Comparison of ENCODE assay signal across 19 cellular contexts in genomic region chr5:172319708-172320441, GRCh38. TPM values are rescaled to one million over a fixed set of nuclear protein-coding genes. Genes with fewer than 3 reads are reported as not detected.
DNase-seq lines count a peak whose midpoint lies in the region; ATAC-seq and TF ChIP-seq lines count a peak whose summit lies in the region.
"Had no signal": no experiment of that assay in that cellular context is flagged by ENCODE, and none has a peak within 500 bp of the region (broad histone marks: within the 10 kb centered on the region; RNA-seq: fewer than 3 reads in every experiment).

No MANE protein-coding gene starts in this region.

- H3K9me2 ChIP-seq in OCI-LY1 (ENCODE audit: low read depth, low read length) = no peaks in the 10 kb centered on the region

- H3K36me3 ChIP-seq in GM06990 (ENCODE audit: control insufficient read depth, insufficient read depth, low read length) (no peaks in the 10 kb centered on the region), OCI-LY1 (ENCODE audit: insufficient read depth, low read length) (no peaks in the 10 kb centered on the region; the same call in 1 of the 2 replicates), heart left ventricle (no peaks in the 10 kb centered on the region), skeletal muscle satellite cell (ENCODE audit: insufficient read depth, low read length) (no peaks in the 10 kb centered on the region), tibial nerve (no peaks in the 10 kb centered on the region)
- H3K36me3 ChIP-seq: brain microvascular endothelial cell, HAP-1 had no signal

- H3F3A ChIP-seq in OCI-LY1 (ENCODE audit: insufficient read depth, low read length) = no peaks in the 10 kb centered on the region

- intact Hi-C loops in heart left ventricle (cut with DNase I) = no loop called here

- H3K27me3 Mint-ChIP-seq in activated CD8-positive, alpha-beta memory T cell treated with anti-CD3 and anti-CD28 coated beads, Interleukin-2, amount 10 ng/mL, durations not matched to agents 7 days and 5 days = peaks cover 2% of the 10 kb centered on the region
- H3K27me3 Mint-ChIP-seq: activated naive CD4-positive, alpha-beta T cell treated with anti-CD3 and anti-CD28 coated beads, Interleukin-2, amount 50 U/mL, for 24 hours had no signal

- CTCF ChIA-PET in activated CD8-positive, alpha-beta memory T cell treated with anti-CD3 and anti-CD28 coated beads, Interleukin-2, amount 10 ng/mL, durations not matched to agents 7 days and 5 days (lab: Charles Lee) = interaction anchor here (1.1 kb wide), 1 partner anchor 8 kb away, joined by 3 read pairs; no protein-coding TSS in a partner anchor

- no peaks in the 10 kb centered on the region for H4K20me1 ChIP-seq in OCI-LY1 (ENCODE audit: insufficient read depth, low read length)

- H2AFZ ChIP-seq in OCI-LY1 (ENCODE audit: low read length) = no peak overlapping the region

- whole genome bisulfite sequencing in heart left ventricle, 4 donors = 68 to 81% (median 69%) methylated on average over 4 of the region's 4 CpGs
- 58 to 62% methylated on average over 4 of the region's 4 CpGs for WGBS in tibial nerve, 2 donors

- DNase-seq in GM06990 (ENCODE audit: extremely low read depth, insufficient read length) (peak; percentile 44), heart left ventricle (no peak), tibial nerve (ENCODE audit: low spot score in 2 of 2) (no peak)
- no peak for DNase-seq in activated CD8-positive, alpha-beta memory T cell treated with anti-CD3 and anti-CD28 coated beads, Interleukin-2, amount 10 ng/mL, durations not matched to agents 7 days and 5 days
- DNase-seq: activated CD4-positive, alpha-beta T cell treated with anti-CD3 and anti-CD28 coated beads, Interleukin-2, amount 50 U/mL, for 4 hours; activated T-cell treated with anti-CD3 and anti-CD28 coated beads, Interleukin-2, amount 50 U/mL, for 1 hour; brain microvascular endothelial cell; Calu3; glutamatergic neuron; NCI-H1436 treated with DMSO at 0.1 percent for 48 hours; retina; T-cell had no signal

- H3K4me2 ChIP-seq in OCI-LY1 (ENCODE audit: low read length) (peak overlapping the region; percentile 14; the same call in 1 of the 2 replicates), skeletal muscle satellite cell (ENCODE audit: low read length) (peak overlapping the region; percentile 32)

- H3K27ac ChIP-seq in OCI-LY1 (ENCODE audit: low read depth, low read length, poor library complexity, severe bottlenecking) (no peak overlapping the region), heart left ventricle (peak overlapping the region in 4 of 12 donors; percentile 25 to 50 (median 44)), tibial nerve (peak overlapping the region in 1 of 4 donors; percentile 6)
- H3K27ac ChIP-seq: brain microvascular endothelial cell, RWPE1 had no signal

- H3K9ac ChIP-seq in OCI-LY1 (ENCODE audit: low read length) (no peak overlapping the region), skeletal muscle satellite cell (ENCODE audit: low read depth, low read length) (no peak overlapping the region)

- TF ChIP-seq CTCF in GM06990 (IDR thresholded peaks at IDR 0.05; ENCODE audit: insufficient read depth, low read length, poor library complexity, severe bottlenecking) (no peak), OCI-LY1 (IDR thresholded peaks at IDR 0.05; ENCODE audit: low read length) (no peak), heart left ventricle (IDR thresholded peaks at IDR 0.05) (no peak), tibial nerve (IDR thresholded peaks at IDR 0.05) (no peak)

- no peak for TF ChIP-seq EP300 in tibial nerve (IDR thresholded peaks at IDR 0.05)

- H3K36me3 Mint-ChIP-seq in activated CD8-positive, alpha-beta memory T cell treated with anti-CD3 and anti-CD28 coated beads, Interleukin-2, amount 10 ng/mL, durations not matched to agents 7 days and 5 days = no peaks in the 10 kb centered on the region
- H3K36me3 Mint-ChIP-seq: activated naive CD4-positive, alpha-beta T cell treated with anti-CD3 and anti-CD28 coated beads, Interleukin-2, amount 50 U/mL, for 24 hours; T-cell had no signal

- H3K4me1 Mint-ChIP-seq in activated CD8-positive, alpha-beta memory T cell treated with anti-CD3 and anti-CD28 coated beads, Interleukin-2, amount 10 ng/mL, durations not matched to agents 7 days and 5 days = no peaks in the 10 kb centered on the region
- H3K4me1 Mint-ChIP-seq: activated naive CD4-positive, alpha-beta T cell treated with anti-CD3 and anti-CD28 coated beads, Interleukin-2, amount 50 U/mL, for 24 hours; T-cell had no signal

- no peaks in the 10 kb centered on the region for H3K9me3 ChIP-seq in OCI-LY1 (ENCODE audit: low read length)
- no peaks in the 10 kb centered on the region for H3K9me3 ChIP-seq in heart left ventricle
- no peaks in the 10 kb centered on the region for H3K9me3 ChIP-seq in skeletal muscle satellite cell (replicated peaks; ENCODE audit: low read length)
- H3K9me3 ChIP-seq in tibial nerve = no peaks in the 10 kb centered on the region
- H3K9me3 ChIP-seq: HAP-1 had no signal

- H3K4me1 ChIP-seq in OCI-LY1 (ENCODE audit: insufficient read depth, low read length, severe bottlenecking) = peaks cover 11% of the 10 kb centered on the region
- H3K4me1 ChIP-seq in heart left ventricle = peaks cover 0 to 9% (median 0%) of the 10 kb centered on the region in 12 donors
- peaks cover 30% of the 10 kb centered on the region for H3K4me1 ChIP-seq in skeletal muscle satellite cell (ENCODE audit: control insufficient read depth, insufficient read depth, low read length)
- peaks cover 0 to 8% (median 2%) of the 10 kb centered on the region in 4 donors for H3K4me1 ChIP-seq in tibial nerve
- H3K4me1 ChIP-seq: HAP-1 had no signal

- H3K79me2 ChIP-seq in OCI-LY1 (ENCODE audit: insufficient read depth, low read length) = no peaks in the 10 kb centered on the region

- no peak overlapping the region for H3K27ac Mint-ChIP-seq in activated CD8-positive, alpha-beta memory T cell treated with anti-CD3 and anti-CD28 coated beads, Interleukin-2, amount 10 ng/mL, durations not matched to agents 7 days and 5 days
- H3K27ac Mint-ChIP-seq: activated naive CD4-positive, alpha-beta T cell treated with anti-CD3 and anti-CD28 coated beads, Interleukin-2, amount 50 U/mL, for 24 hours; T-cell had no signal

- H3K9me3 Mint-ChIP-seq in activated CD8-positive, alpha-beta memory T cell treated with anti-CD3 and anti-CD28 coated beads, Interleukin-2, amount 10 ng/mL, durations not matched to agents 7 days and 5 days (ENCODE audit: low read depth) = no peaks in the 10 kb centered on the region
- H3K9me3 Mint-ChIP-seq: activated naive CD4-positive, alpha-beta T cell treated with anti-CD3 and anti-CD28 coated beads, Interleukin-2, amount 50 U/mL, for 24 hours; T-cell had no signal

- H3K4me3 ChIP-seq in GM06990 (replicated peaks; ENCODE audit: low read depth, low read length) (peak overlapping the region; percentile 37; the same call in 1 of the 2 replicates), OCI-LY1 (ENCODE audit: low read depth, low read length, poor library complexity, severe bottlenecking) (no peak overlapping the region), heart left ventricle (peak overlapping the region in 1 of 12 donors; percentile 33), skeletal muscle satellite cell (ENCODE audit: low read length) (no peak overlapping the region), tibial nerve (no peak overlapping the region)
- H3K4me3 ChIP-seq: HAP-1 had no signal

- H3K4me3 Mint-ChIP-seq in activated CD8-positive, alpha-beta memory T cell treated with anti-CD3 and anti-CD28 coated beads, Interleukin-2, amount 10 ng/mL, durations not matched to agents 7 days and 5 days = no peak overlapping the region
- H3K4me3 Mint-ChIP-seq: activated naive CD4-positive, alpha-beta T cell treated with anti-CD3 and anti-CD28 coated beads, Interleukin-2, amount 50 U/mL, for 24 hours; T-cell had no signal

- TF ChIP-seq POLR2A in heart left ventricle (IDR thresholded peaks at IDR 0.05) (no peak), tibial nerve (IDR thresholded peaks at IDR 0.05) (no peak)

- peak in 3 of 4 donors; percentile 22 to 81 (median 70) for ATAC-seq in heart left ventricle
- no peak for ATAC-seq in activated CD8-positive, alpha-beta memory T cell treated with anti-CD3 and anti-CD28 coated beads, Interleukin-2, amount 10 ng/mL, durations not matched to agents 7 days and 5 days
- ATAC-seq in GM18870 (IDR thresholded peaks at IDR 0.05; ENCODE audit: unreplicated experiment) = no peak
- no peak for ATAC-seq in GM19023 (IDR thresholded peaks at IDR 0.05; ENCODE audit: unreplicated experiment)
- ATAC-seq: T-cell had no signal

- no peaks in the 10 kb centered on the region for H3K27me3 ChIP-seq in GM06990 (replicated peaks; ENCODE audit: control insufficient read depth, insufficient read depth, low read length)
- H3K27me3 ChIP-seq in OCI-LY1 (ENCODE audit: insufficient read depth, low read length) = no peaks in the 10 kb centered on the region; the same call in 1 of the 2 replicates
- H3K27me3 ChIP-seq in heart left ventricle = no peaks in the 10 kb centered on the region
- H3K27me3 ChIP-seq in skeletal muscle satellite cell (ENCODE audit: control insufficient read depth, insufficient read depth, low read length) = no peaks in the 10 kb centered on the region
- no peaks in the 10 kb centered on the region for H3K27me3 ChIP-seq in tibial nerve
- H3K27me3 ChIP-seq: brain microvascular endothelial cell had no signal

RNA-seq across cellular contexts. Expression of gene UBTD2, which starts 36.3 kb away (rescaled TPM):
- total RNA-seq in heart left ventricle = 10 to 100 TPM in 3 of 9 donors, 1 to 10 TPM in 6; 9.1 to 13.3 (median 9.7) TPM
- polyA plus RNA-seq in heart left ventricle = 10 to 100 TPM in 1 of 2 donors, 1 to 10 TPM in 1; 5.0 to 11.6 TPM
- 15.0 and 17.7 TPM in 2 replicates for total RNA-seq in skeletal muscle satellite cell (2012; rRNA removed)
- 1 to 10 TPM; 7.3 to 8.7 TPM for total RNA-seq in activated CD8-positive, alpha-beta memory T cell treated with anti-CD3 and anti-CD28 coated beads, Interleukin-2, amount 10 ng/mL, durations not matched to agents 7 days and 5 days
- total RNA-seq in tibial nerve = 10 to 100 TPM; 19.4 to 31.0 (median 26.2) TPM

Comparison
In these comparisons a context has a peak if more than half of its experiments do, and no peak if none do; other contexts are left out.
1. ATAC-seq: peak in heart left ventricle (3 of 4); none in activated CD8-positive, alpha-beta memory T cell treated with anti-CD3 and anti-CD28 coated beads, Interleukin-2, amount 10 ng/mL, durations not matched to agents 7 days and 5 days (single experiment), GM18870 (single experiment) and GM19023 (single experiment).